ENCODE assay signal across 17 cellular contexts in genomic region chr1:25260336-25260735, GRCh38. TPM values are rescaled to one million over a fixed set of nuclear protein-coding genes. Genes with fewer than 3 reads are reported as not detected.
"Had no signal": no experiment of that assay in that cellular context is flagged by ENCODE, and none has a peak within 500 bp of the region (broad histone marks: within the 10 kb centered on the region; RNA-seq: fewer than 3 reads in every experiment).

No MANE protein-coding gene starts in this region.

RNA-seq across cellular contexts. Expression of gene RHD, which starts 12.0 kb away (rescaled TPM):
- total RNA-seq: activated CD8-positive, alpha-beta T cell treated with anti-CD3 and anti-CD28 coated beads for 36 hours; activated naive CD4-positive, alpha-beta T cell treated with anti-CD3 and anti-CD28 coated beads for 36 hours; activated naive CD8-positive, alpha-beta T cell treated with anti-CD3 and anti-CD28 coated beads, Interleukin-2, amount 10 ng/mL, durations not matched to agents 7 days and 5 days; ascending aorta; cardiac septum; esophagus mucosa; foreskin keratinocyte; heart left ventricle; kidney; left colon; mammary epithelial cell; mesothelial cell of epicardium; transverse colon had no signal
- polyA plus RNA-seq: foreskin keratinocyte, heart left ventricle, mammary epithelial cell, neural cell, psoas muscle, sigmoid colon, urinary bladder had no signal
